17 cellular contexts compared by ENCODE assay signal in the genomic region with DNA sequence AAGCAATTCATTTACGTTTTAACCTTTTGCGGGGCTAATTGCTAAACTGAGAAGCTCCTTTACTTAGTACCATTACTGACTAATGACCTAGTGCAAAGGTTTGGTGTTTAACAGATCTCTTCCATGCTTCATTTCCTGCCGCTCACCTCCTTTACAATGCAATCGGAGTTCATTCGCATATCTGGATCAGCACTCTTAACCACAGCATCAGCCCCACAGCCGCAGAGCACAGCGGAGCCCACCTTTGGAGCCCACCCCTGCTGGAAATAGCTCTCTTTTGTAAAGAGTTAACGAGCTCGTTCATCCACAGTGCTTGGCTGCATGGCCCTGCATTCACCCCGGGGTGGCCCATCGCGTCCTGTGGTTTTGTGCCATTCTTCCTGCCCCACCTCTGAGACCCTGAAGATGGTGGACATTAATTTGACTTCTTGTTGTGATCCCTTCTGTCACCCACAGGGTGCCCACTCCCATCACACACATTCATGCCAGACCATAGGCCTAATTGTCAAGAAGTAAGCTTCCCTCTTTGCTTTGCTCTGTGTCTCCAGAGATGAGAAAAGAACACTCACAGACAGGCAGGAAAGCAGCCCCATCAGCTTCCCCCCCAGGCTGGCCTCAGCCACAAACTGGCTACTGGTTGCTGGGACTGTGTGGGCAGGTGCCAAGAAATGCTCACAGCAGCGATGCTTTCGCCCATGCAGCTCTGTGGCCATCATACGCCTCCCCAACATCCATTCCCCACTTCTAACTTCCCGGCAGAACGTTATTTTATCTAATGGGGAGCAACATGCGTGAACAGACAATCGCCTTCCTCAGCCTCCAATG.
"Had no signal": no experiment of that assay in that cellular context is flagged by ENCODE, and none has a peak within 500 bp of the region (broad histone marks: within the 10 kb centered on the region; RNA-seq: fewer than 3 reads in every experiment).

No MANE protein-coding gene starts in this region.

- H3K36me3 ChIP-seq: cardiac muscle cell, left ventricle myocardium inferior, right atrium auricular region, tibial nerve, uterus had no signal

- H3K4me3 ChIP-seq: cardiac muscle cell, dorsolateral prefrontal cortex, left ventricle myocardium inferior, right atrium auricular region, tibial nerve, uterus had no signal

- H3K27ac ChIP-seq: cardiac muscle cell, left ventricle myocardium inferior, right atrium auricular region, tibial nerve, uterus had no signal

- H3K27me3 ChIP-seq: dorsolateral prefrontal cortex, right atrium auricular region, tibial nerve, uterus had no signal

- DNase-seq: activated CD4-positive, alpha-beta T cell treated with anti-CD3 and anti-CD28 coated beads, Interleukin-2, amount 50 U/mL, for 48 hours; activated CD4-positive, CD25-positive, alpha-beta regulatory T cell treated with anti-CD3 and anti-CD28 coated beads, Interleukin-2, amount 50 U/mL, for 72 hours; activated CD8-positive, alpha-beta memory T cell treated with anti-CD3 and anti-CD28 coated beads, Interleukin-2, amount 10 ng/mL, durations not matched to agents 7 days and 5 days; activated naive CD4-positive, alpha-beta T cell treated with anti-CD3 and anti-CD28 coated beads, Interleukin-2, amount 10 ng/mL, durations not matched to agents 7 days and 5 days; activated T-cell treated with anti-CD3 and anti-CD28 coated beads, Interleukin-2, amount 50 U/mL, for 1 hour; erythroblast; left ventricle myocardium inferior; naive B cell; stimulated activated CD4-positive, alpha-beta T cell treated with anti-CD3 and anti-CD28 coated beads, Interleukin-2, amount 100 ng/mL, for 48 hours; T-helper 9 cell; uterus had no signal

- H3K9me3 Mint-ChIP-seq: activated naive CD4-positive, alpha-beta T cell treated with anti-CD3 and anti-CD28 coated beads, Interleukin-2, amount 10 ng/mL, durations not matched to agents 7 days and 5 days; activated T-helper 2 cell treated with anti-CD3 and anti-CD28 coated beads, Interferon-gamma antibody, Interleukin-2, Interleukin-4, amounts not matched to agents 10 μg/mL and 5 μg/mL and 100 μg/mL, durations not matched to agents 14 hours and 24 hours and 36 hours; naive B cell; stimulated activated memory B cell treated with anti-CD40 and anti-IgM and Interleukin-4, amounts not matched to agents 10 μg/mL and 1 μg/mL and 100 μg/mL, for 72 hours had no signal

- H3K4me3 Mint-ChIP-seq: activated CD8-positive, alpha-beta memory T cell treated with anti-CD3 and anti-CD28 coated beads, Interleukin-2, amount 10 ng/mL, durations not matched to agents 7 days and 5 days; activated naive CD4-positive, alpha-beta T cell treated with anti-CD3 and anti-CD28 coated beads, Interleukin-2, amount 10 ng/mL, durations not matched to agents 7 days and 5 days; stimulated activated memory B cell treated with anti-CD40 and anti-IgM and Interleukin-4, amounts not matched to agents 10 μg/mL and 1 μg/mL and 100 μg/mL, for 72 hours had no signal

- H3K36me3 Mint-ChIP-seq: activated CD8-positive, alpha-beta memory T cell treated with anti-CD3 and anti-CD28 coated beads, Interleukin-2, amount 10 ng/mL, durations not matched to agents 7 days and 5 days; activated naive CD4-positive, alpha-beta T cell treated with anti-CD3 and anti-CD28 coated beads, Interleukin-2, amount 10 ng/mL, durations not matched to agents 7 days and 5 days; naive B cell; stimulated activated memory B cell treated with anti-CD40 and anti-IgM and Interleukin-4, amounts not matched to agents 10 μg/mL and 1 μg/mL and 100 μg/mL, for 72 hours had no signal

- H3K27me3 Mint-ChIP-seq: naive B cell had no signal

- H3K27ac Mint-ChIP-seq: activated CD8-positive, alpha-beta memory T cell treated with anti-CD3 and anti-CD28 coated beads, Interleukin-2, amount 10 ng/mL, durations not matched to agents 7 days and 5 days; activated naive CD4-positive, alpha-beta T cell treated with anti-CD3 and anti-CD28 coated beads, Interleukin-2, amount 10 ng/mL, durations not matched to agents 7 days and 5 days; activated T-helper 2 cell treated with anti-CD3 and anti-CD28 coated beads, Interferon-gamma antibody, Interleukin-2, Interleukin-4, amounts not matched to agents 10 μg/mL and 5 μg/mL and 100 μg/mL, durations not matched to agents 14 hours and 24 hours and 36 hours; stimulated activated memory B cell treated with anti-CD40 and anti-IgM and Interleukin-4, amounts not matched to agents 10 μg/mL and 1 μg/mL and 100 μg/mL, for 72 hours had no signal

- H3K4me1 ChIP-seq: tibial nerve, uterus had no signal

- H3K9me3 ChIP-seq: left ventricle myocardium inferior, right atrium auricular region, tibial nerve, uterus had no signal

- H3K4me1 Mint-ChIP-seq: activated CD8-positive, alpha-beta memory T cell treated with anti-CD3 and anti-CD28 coated beads, Interleukin-2, amount 10 ng/mL, durations not matched to agents 7 days and 5 days; activated naive CD4-positive, alpha-beta T cell treated with anti-CD3 and anti-CD28 coated beads, Interleukin-2, amount 10 ng/mL, durations not matched to agents 7 days and 5 days; naive B cell; stimulated activated memory B cell treated with anti-CD40 and anti-IgM and Interleukin-4, amounts not matched to agents 10 μg/mL and 1 μg/mL and 100 μg/mL, for 72 hours had no signal

- ATAC-seq: activated CD8-positive, alpha-beta memory T cell treated with anti-CD3 and anti-CD28 coated beads, Interleukin-2, amount 10 ng/mL, durations not matched to agents 7 days and 5 days; stimulated activated memory B cell treated with anti-CD40 and anti-IgM and Interleukin-4, amounts not matched to agents 10 μg/mL and 1 μg/mL and 100 μg/mL, for 72 hours had no signal
